8 cellular contexts compared by ENCODE assay signal in the genomic region with DNA sequence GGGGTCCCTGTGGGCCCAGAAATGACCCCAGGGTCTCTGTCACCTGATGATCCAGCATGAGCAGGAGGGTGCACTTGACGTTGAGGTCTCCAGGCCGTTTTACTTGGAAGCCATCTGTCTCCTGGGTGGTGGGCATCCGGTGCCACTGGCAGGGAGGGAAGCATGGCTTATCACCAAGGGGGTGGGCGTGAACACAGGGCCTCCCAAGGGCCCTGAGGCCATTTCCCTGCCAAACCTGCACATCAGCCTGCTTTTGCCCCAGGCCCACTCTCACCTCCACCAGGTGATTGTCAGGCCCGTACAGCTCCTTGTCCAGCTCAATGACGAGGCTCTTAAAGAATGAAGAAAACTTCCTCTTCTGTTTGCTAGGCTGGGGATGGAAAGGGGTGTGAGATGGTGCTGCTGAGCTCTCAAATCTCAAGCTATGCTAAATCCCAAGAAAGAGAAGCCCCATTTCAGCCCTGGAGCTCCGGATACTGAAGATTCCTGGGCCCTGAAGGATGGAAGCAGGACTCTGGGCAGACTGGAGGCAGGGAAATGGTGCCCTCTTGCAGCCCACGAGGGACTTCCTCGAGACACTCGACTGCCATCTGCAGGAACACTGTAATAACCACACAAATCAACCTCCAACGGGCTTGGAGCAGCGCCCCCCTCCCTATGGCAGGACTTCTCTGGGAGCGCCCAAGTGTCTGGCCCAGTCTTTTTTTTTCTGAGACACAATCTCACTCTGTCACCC. TPM values are rescaled to one million over a fixed set of nuclear protein-coding genes. Genes with fewer than 3 reads are reported as not detected.
DNase-seq lines count a peak whose midpoint lies in the region; ATAC-seq, FAIRE-seq and TF ChIP-seq lines count a peak whose summit lies in the region.

No MANE protein-coding gene starts in this region.

- H3K36me3 ChIP-seq in PC-9 (ENCODE audit: low read depth), result peaks cover 19% of the 10 kb centered on the region; the same call in 1 of the 2 replicates
- no peaks in the 10 kb centered on the region for H3K36me3 ChIP-seq in parathyroid adenoma (ENCODE audit: control insufficient read depth, insufficient read depth, low read length)

- H3K9me2 ChIP-seq in PC-9 (ENCODE audit: insufficient read depth), result no peaks in the 10 kb centered on the region

- H3K4me1 ChIP-seq in PC-9 (replicated peaks; ENCODE audit: insufficient read depth) (peaks cover 20% of the 10 kb centered on the region), parathyroid adenoma (peaks cover 15% of the 10 kb centered on the region)

- FAIRE-seq in GM18507 (lab: Jason Lieb, UNC), result peak; percentile 74

- no peak overlapping the region for H3K9ac ChIP-seq in parathyroid adenoma

- no peak for ATAC-seq in GM21737 (IDR thresholded peaks at IDR 0.05; ENCODE audit: unreplicated experiment)

- peaks cover 12% of the 10 kb centered on the region for H4K20me1 ChIP-seq in PC-9 (ENCODE audit: insufficient read depth)

- H3K9me3 ChIP-seq in PC-9 (ENCODE audit: insufficient read depth, low read depth) (no peaks in the 10 kb centered on the region), parathyroid adenoma (ENCODE audit: control insufficient read depth, low read length) (no peaks in the 10 kb centered on the region)

- H3K27ac ChIP-seq in PC-9, result no peak overlapping the region
- no peak overlapping the region for H3K27ac ChIP-seq in parathyroid adenoma

- H3K79me2 ChIP-seq in PC-9 (ENCODE audit: low read depth) (peaks cover 40% of the 10 kb centered on the region), parathyroid adenoma (peaks cover 28% of the 10 kb centered on the region)

- no peak overlapping the region for H3K4me2 ChIP-seq in PC-9
- H3K4me2 ChIP-seq in parathyroid adenoma (ENCODE audit: low read length), result no peak overlapping the region

- peak; percentile 82 for DNase-seq in AG20443 (ENCODE audit: low spot score)
- peak; percentile 33 for DNase-seq in GM18507 (ENCODE audit: extremely low spot score, insufficient read length, low read depth)
- peak; percentile 65 for DNase-seq in HuH-7 (ENCODE audit: low spot score)
- DNase-seq in PC-9, result peak; percentile 40 to 63
- peak; percentile 50 for DNase-seq in activated T-helper 9 cell treated with anti-CD3 and anti-CD28 coated beads, Interleukin-2, amount 50 U/mL, for 16 hours (ENCODE audit: low read depth)
- peak; percentile 76 for DNase-seq in fibroblast of pulmonary artery (ENCODE audit: low read depth)

- H3F3A ChIP-seq in PC-9 (ENCODE audit: insufficient read depth, low read depth), result peaks cover 40% of the 10 kb centered on the region

- POLR2A ChIA-PET in PC-9 (lab: Charles Lee; ENCODE audit: unreplicated experiment), result interaction anchor here (0.7 kb wide), 1 partner anchor 56 kb away, joined by 3 read pairs; no protein-coding TSS in a partner anchor

- H3K27me3 ChIP-seq in PC-9 (ENCODE audit: insufficient read depth, low read depth) (no peaks in the 10 kb centered on the region), parathyroid adenoma (ENCODE audit: control insufficient read depth, insufficient read depth, low read length) (no peaks in the 10 kb centered on the region)

- BruUV-seq in PC-9 (replicated peaks; lab: Mats Ljungman, UMichigan), result no TSS peak

- CTCF ChIA-PET in PC-9 (lab: Charles Lee), result no interaction called here

- no peak overlapping the region for H2AFZ ChIP-seq in PC-9
- H2AFZ ChIP-seq in parathyroid adenoma, result no peak overlapping the region

- intact Hi-C loops in PC-9 (cut with micrococcal nuclease; ENCODE audit: unreplicated experiment), result no loop called here

- TF ChIP-seq CTCF in PC-9 (conservative IDR thresholded peaks at IDR 0.05) (peak; percentile 58; the same call in 1 of the 2 replicates), fibroblast of pulmonary artery (IDR thresholded peaks at IDR 0.05; ENCODE audit: low read length, missing control alignments) (peak; percentile 54), parathyroid adenoma (IDR thresholded peaks at IDR 0.05) (peak; percentile 82)

- H3K4me3 ChIP-seq in PC-9 (no peak overlapping the region), fibroblast of pulmonary artery (replicated peaks; ENCODE audit: low read depth, low read length) (no peak overlapping the region), parathyroid adenoma (ENCODE audit: low read depth, low read length) (no peak overlapping the region)

RNA-seq across cellular contexts. Expression of a gene that starts 7.1 kb away (rescaled TPM):
- total RNA-seq in PC-9 (2021), result 36.9 and 44.0 TPM in 2 replicates

RNA-seq across cellular contexts. Expression of a gene that starts 7.4 kb away (rescaled TPM):
- 128 and 150 TPM in 2 replicates for total RNA-seq in PC-9 (2021)

RNA-seq across cellular contexts. Expression of a gene that starts 7.9 kb away (rescaled TPM):
- 73.6 and 98.7 TPM in 2 replicates for total RNA-seq in PC-9 (2021)

RNA-seq across cellular contexts. Expression of a gene that starts 38.9 kb away (rescaled TPM):
- not detected in 2 replicates for total RNA-seq in PC-9 (2021)

RNA-seq across cellular contexts. Expression of a gene that starts 47.1 kb away (rescaled TPM):
- total RNA-seq in PC-9 (2021), result not detected in 2 replicates
